8 cellular contexts compared by ENCODE assay signal in genomic region chr18:62522178-62522509, GRCh38. TPM values are rescaled to one million over a fixed set of nuclear protein-coding genes. Genes with fewer than 3 reads are reported as not detected.
DNase-seq lines count a peak whose midpoint lies in the region; ATAC-seq and TF ChIP-seq lines count a peak whose summit lies in the region.

No MANE protein-coding gene starts in this region.

- H3K27me3 ChIP-seq in heart left ventricle: no peaks in the 10 kb centered on the region
- H3K27me3 ChIP-seq in skeletal muscle satellite cell (ENCODE audit: control insufficient read depth, insufficient read depth, low read length): peaks cover 5% of the 10 kb centered on the region

- WGBS in heart left ventricle, 4 donors: 0 to 1% (median 0%) methylated on average over 19 to 32 of the region's 32 CpGs

- H3K36me3 Mint-ChIP-seq in activated naive CD4-positive, alpha-beta T cell treated with anti-CD3 and anti-CD28 coated beads for 36 hours (ENCODE audit: low read depth): peaks cover 11% of the 10 kb centered on the region
- peaks cover 2% of the 10 kb centered on the region for H3K36me3 Mint-ChIP-seq in T-helper 17 cell (ENCODE audit: low read depth)

- H3K4me1 ChIP-seq in heart left ventricle (peaks cover 0 to 31% (median 18%) of the 10 kb centered on the region in 12 donors), skeletal muscle satellite cell (ENCODE audit: control insufficient read depth, insufficient read depth, low read length) (peaks cover 13% of the 10 kb centered on the region)

- CTCF ChIA-PET in activated naive CD4-positive, alpha-beta T cell treated with anti-CD3 and anti-CD28 coated beads for 36 hours (lab: Charles Lee): interaction anchor here (0.7 to 1.7 kb wide), 5 partner anchors 9 to 96 kb away, joined by 3 to 9 read pairs (median 4); no protein-coding TSS in a partner anchor

- no peak for DNase-seq in activated naive CD4-positive, alpha-beta T cell treated with anti-CD3 and anti-CD28 coated beads for 36 hours
- no peak for DNase-seq in activated naive CD4-positive, alpha-beta T cell (lab: John Stamatoyannopoulos, UW)
- DNase-seq in T-helper 17 cell (no peak), heart left ventricle (no peak), putamen (ENCODE audit: low spot score) (no peak), NCI-H1105 treated with DMSO at 0.1 percent for 48 hours (lab: John Stamatoyannopoulos, UW) (no peak)

- H3K27me3 Mint-ChIP-seq in activated naive CD4-positive, alpha-beta T cell treated with anti-CD3 and anti-CD28 coated beads for 36 hours (ENCODE audit: low read depth): no peaks in the 10 kb centered on the region
- no peaks in the 10 kb centered on the region for H3K27me3 Mint-ChIP-seq in T-helper 17 cell

- H3K9me3 Mint-ChIP-seq in activated naive CD4-positive, alpha-beta T cell treated with anti-CD3 and anti-CD28 coated beads for 36 hours: no peaks in the 10 kb centered on the region

- H3K27ac Mint-ChIP-seq in activated naive CD4-positive, alpha-beta T cell treated with anti-CD3 and anti-CD28 coated beads for 36 hours: peak overlapping the region; percentile 74
- peak overlapping the region; percentile 89 for H3K27ac Mint-ChIP-seq in T-helper 17 cell

- H3K9me3 ChIP-seq in T-helper 17 cell (ENCODE audit: control insufficient read depth, low read length, poor library complexity, severe bottlenecking) (no peaks in the 10 kb centered on the region), heart left ventricle (no peaks in the 10 kb centered on the region), skeletal muscle satellite cell (replicated peaks; ENCODE audit: low read length) (no peaks in the 10 kb centered on the region)

- no peak for TF ChIP-seq CTCF in heart left ventricle (IDR thresholded peaks at IDR 0.05)

- H3K4me3 ChIP-seq in heart left ventricle (peak overlapping the region; percentile 65 to 98 (median 93)), skeletal muscle satellite cell (ENCODE audit: low read length) (peak overlapping the region; percentile 95)

- TF ChIP-seq POLR2A in heart left ventricle (IDR thresholded peaks at IDR 0.05): no peak

- peak overlapping the region; percentile 86 to 99 (median 97) for H3K27ac ChIP-seq in heart left ventricle

- H3K4me2 ChIP-seq in skeletal muscle satellite cell (ENCODE audit: low read length): peak overlapping the region; percentile 97

- ATAC-seq in HG03025 (IDR thresholded peaks at IDR 0.05; ENCODE audit: low FRiP score, unreplicated experiment): peak; percentile 6
- ATAC-seq in T-helper 17 cell: peak; percentile 1
- ATAC-seq in heart left ventricle: peak in 2 of 4 donors; percentile 5 to 6

- H3K9ac ChIP-seq in skeletal muscle satellite cell (ENCODE audit: low read depth, low read length): peak overlapping the region; percentile 81

- H3K4me1 Mint-ChIP-seq in activated naive CD4-positive, alpha-beta T cell treated with anti-CD3 and anti-CD28 coated beads for 36 hours (ENCODE audit: low read depth): peaks cover 10% of the 10 kb centered on the region
- H3K4me1 Mint-ChIP-seq in T-helper 17 cell: peaks cover 25% of the 10 kb centered on the region

- H3K36me3 ChIP-seq in heart left ventricle (no peaks in the 10 kb centered on the region), skeletal muscle satellite cell (ENCODE audit: insufficient read depth, low read length) (no peaks in the 10 kb centered on the region)

- peak overlapping the region; percentile 90 for H3K4me3 Mint-ChIP-seq in activated naive CD4-positive, alpha-beta T cell treated with anti-CD3 and anti-CD28 coated beads for 36 hours
- H3K4me3 Mint-ChIP-seq in T-helper 17 cell: peak overlapping the region; percentile 91

- intact Hi-C loops in activated naive CD4-positive, alpha-beta T cell treated with anti-CD3 and anti-CD28 coated beads for 36 hours (cut with micrococcal nuclease): loop anchor here (1.0 to 10.0 kb wide), 12 partner anchors 16 to 900 kb away; partner anchors contain the start of genes BCL2, KDSR, PHLPP1 and PIGN
- intact Hi-C loops in heart left ventricle (cut with DNase I): loop anchor here in 8 of 10 donors (1.0 to 10.0 kb wide), 10 partner anchors 45 to 335 kb away; partner anchors contain the start of genes PHLPP1 (in 3 of the 8), PIGN (in 1 of the 8) and RELCH (in 1 of the 8)

RNA-seq across cellular contexts. Expression of gene ZCCHC2, which starts 0.7 kb away (rescaled TPM):
- total RNA-seq in activated naive CD4-positive, alpha-beta T cell treated with anti-CD3 and anti-CD28 coated beads for 36 hours: 10 to 100 TPM; 22.1 to 23.3 TPM
- total RNA-seq in T-helper 17 cell (10 to 100 TPM; 69.3 to 71.5 TPM), heart left ventricle (10 to 100 TPM; 11.2 to 27.5 (median 18.9) TPM)
- 10 to 100 TPM in 1 of 2 donors, 1 to 10 TPM in 1; 5.6 to 13.3 TPM for polyA plus RNA-seq in heart left ventricle
- total RNA-seq in skeletal muscle satellite cell (2012; rRNA removed): 9.2 and 9.6 TPM in 2 replicates
